In genomic region chr2:89205153-89205552, GRCh38 we compare ENCODE assay signal across 8 cellular contexts.
DNase-seq lines count a peak whose midpoint lies in the region; ATAC-seq and TF ChIP-seq lines count a peak whose summit lies in the region.
"Not testable (repeated sequence)": the region's sequence is repeated elsewhere in the genome, so short reads cannot be mapped to it uniquely, and the experiment has no call there.

No MANE protein-coding gene starts in this region.

- not testable (repeated sequence) for H3K27me3 ChIP-seq in colonic mucosa

- H3K36me3 ChIP-seq in colonic mucosa, result not testable (repeated sequence)

- not testable (repeated sequence) for H3K9me3 ChIP-seq in colonic mucosa

- H3K4me1 ChIP-seq in colonic mucosa, result not testable (repeated sequence)

- not testable (repeated sequence) for DNase-seq in AG04449 (ENCODE audit: low read depth, low spot score)
- DNase-seq in NCI-H748 (lab: John Stamatoyannopoulos, UW; ENCODE audit: unreplicated experiment), result peak; percentile 1
- DNase-seq in activated CD4-positive, alpha-beta T cell treated with anti-CD3 and anti-CD28 coated beads, Interleukin-2, amount 50 U/mL, for 48 hours, result peak; percentile 47 to 52
- DNase-seq in colonic mucosa, result peak; percentile 55
- DNase-seq in left colon, result peak in 1 of 2 donors; percentile 66
- DNase-seq in stimulated activated CD4-positive, alpha-beta T cell treated with anti-CD3 and anti-CD28 coated beads, Interleukin-12 subunit alpha, Interleukin-12 subunit beta, amount 100 ng/mL, for 48 hours (ENCODE audit: low read depth in 2 of 3, low spot score in 1 of 3), result peak; percentile 1 to 51 (median 12)

- H3K4me3 ChIP-seq in AG04449 (ENCODE audit: low read depth, low read length); colonic mucosa: not testable (repeated sequence)

- peak; percentile 10 for TF ChIP-seq CTCF in AG04449 (IDR thresholded peaks at IDR 0.05; ENCODE audit: insufficient read depth, low read length, missing control alignments)
- peak; percentile 59 for TF ChIP-seq CTCF in colonic mucosa (IDR thresholded peaks at IDR 0.05)

- CTCF ChIA-PET in AG04449 (lab: Yijun Ruan, JAX), result not testable (repeated sequence)

- H3K27ac ChIP-seq in colonic mucosa, result not testable (repeated sequence)

- intact Hi-C loops in colonic mucosa (cut with DNase I); left colon (cut with DNase I, micrococcal nuclease): not testable (repeated sequence)

- ATAC-seq in GM18517 (IDR thresholded peaks at IDR 0.05; ENCODE audit: unreplicated experiment) (peak; percentile 63), HG03442 (IDR thresholded peaks at IDR 0.05; ENCODE audit: unreplicated experiment) (peak; percentile 44), left colon (peak; percentile 62)

- not testable (repeated sequence) for H3K9ac ChIP-seq in colonic mucosa (ENCODE audit: low read depth in 2 of 2, low read length in 2 of 2)

- POLR2A ChIA-PET in AG04449 (lab: Yijun Ruan, JAX), result not testable (repeated sequence)
